In genomic region chr1:4174291-4175200, GRCh38 we compare ENCODE assay signal across 1 cellular context.
TF ChIP-seq lines count a peak whose summit lies in the region.

No MANE protein-coding gene starts in this region.

TF ChIP-seq in SK-N-SH, 30 proteins besides CTCF, POLR2A, EP300 and RAD21 (continued from another document):
- no peak for TF ChIP-seq ZBTB33 (IDR thresholded peaks at IDR 0.05; ENCODE audit: borderline replicate concordance, low read depth)
- no peak for TF ChIP-seq SMC3 (IDR thresholded peaks at IDR 0.05; ENCODE audit: low read depth, low read length)
- no peak for TF ChIP-seq NRF1 (IDR thresholded peaks at IDR 0.05; ENCODE audit: low read depth, low read length)
